ENCODE assay signal across 12 cellular contexts in genomic region chr10:17771027-17771426, GRCh38.
DNase-seq lines count a peak whose midpoint lies in the region; ATAC-seq lines count a peak whose summit lies in the region.
"Had no signal": no experiment of that assay in that cellular context is flagged by ENCODE, and none has a peak within 500 bp of the region (broad histone marks: within the 10 kb centered on the region; RNA-seq: fewer than 3 reads in every experiment).

No MANE protein-coding gene starts in this region.

- peaks cover 0 to 11% (median 6%) of the 10 kb centered on the region in 11 experiments; a peak in 10 of 22 replicates for H3K9me3 ChIP-seq in BLaER1 treated with 17β-estradiol and CSF1 and Interleukin-3, amounts not matched to agents 10 nM and 100 nM (replicated peaks in 1 of 11)

- H4K20me1 ChIP-seq in BLaER1 treated with 17β-estradiol and CSF1 and Interleukin-3, amounts not matched to agents 10 nM and 100 nM: no peaks in the 10 kb centered on the region

- peak overlapping the region in 3 of 10 experiments; percentile 33 to 51 (median 46); a peak in 6 of 20 replicates for H3K4me3 ChIP-seq in BLaER1 treated with 17β-estradiol and CSF1 and Interleukin-3, amounts not matched to agents 10 nM and 100 nM

- H3K4me2 ChIP-seq in BLaER1 treated with 17β-estradiol and CSF1 and Interleukin-3, amounts not matched to agents 10 nM and 100 nM: peak overlapping the region in 9 of 11 experiments; percentile 7 to 90 (median 73); a peak in 15 of 22 replicates

- H3K9ac ChIP-seq in BLaER1 treated with 17β-estradiol and CSF1 and Interleukin-3, amounts not matched to agents 10 nM and 100 nM: peak overlapping the region in 4 of 11 experiments; percentile 28 to 86 (median 68); a peak in 6 of 22 replicates

- peaks cover 5 to 96% (median 18%) of the 10 kb centered on the region in 10 experiments; a peak in 18 of 20 replicates for H3K4me1 ChIP-seq in BLaER1 treated with 17β-estradiol and CSF1 and Interleukin-3, amounts not matched to agents 10 nM and 100 nM

- H3K27ac ChIP-seq in BLaER1 treated with 17β-estradiol and CSF1 and Interleukin-3, amounts not matched to agents 10 nM and 100 nM: peak overlapping the region in 6 of 11 experiments; percentile 19 to 86 (median 72); a peak in 9 of 22 replicates

- no peaks in the 10 kb centered on the region for H3K27me3 ChIP-seq in BLaER1 treated with 17β-estradiol and CSF1 and Interleukin-3, amounts not matched to agents 10 nM and 100 nM

- no peaks in the 10 kb centered on the region for H3K36me3 ChIP-seq in BLaER1 treated with 17β-estradiol and CSF1 and Interleukin-3, amounts not matched to agents 10 nM and 100 nM

- ATAC-seq in HG02885 (IDR thresholded peaks at IDR 0.05; ENCODE audit: poor library complexity, unreplicated experiment): no peak

- DNase-seq in Kasumi-1 (lab: John Stamatoyannopoulos, UW): peak; percentile 62 to 68
- DNase-seq in SKM-1 (lab: John Stamatoyannopoulos, UW; ENCODE audit: unreplicated experiment): peak; percentile 15
- peak; percentile 50 for DNase-seq in medulla oblongata (ENCODE audit: extremely low spot score)
- DNase-seq in NCI-H146 (lab: John Stamatoyannopoulos, UW): no peak
- DNase-seq in NCI-H1694 treated with DMSO at 0.1 percent for 48 hours (lab: John Stamatoyannopoulos, UW): no peak
- DNase-seq: ACHN, MM.1S, NCI-H1436 treated with DMSO at 0.1 percent for 48 hours, NCI-H69, T-helper 1 cell had no signal

Comparison
In these comparisons a context has a peak if more than half of its experiments do, and no peak if none do; other contexts are left out.
1. DNase-seq: peak in Kasumi-1 (2 of 2), SKM-1 (single experiment) and medulla oblongata (single experiment); none in NCI-H146 (single experiment) and NCI-H1694 treated with DMSO at 0.1 percent for 48 hours (single experiment).